ENCODE assay signal across 29 cellular contexts in genomic region chr1:231576804-231577718, GRCh38.
"Had no signal": no experiment of that assay in that cellular context is flagged by ENCODE, and none has a peak within 500 bp of the region (broad histone marks: within the 10 kb centered on the region; RNA-seq: fewer than 3 reads in every experiment).

No MANE protein-coding gene starts in this region.

- H3K27ac ChIP-seq: esophagus squamous epithelium, heart right ventricle, lower lobe of right lung, neutrophil, pancreas, stomach, thyroid gland, vagina had no signal

- H3K9me3 ChIP-seq: esophagus squamous epithelium, heart right ventricle, lower lobe of right lung, mucosa of descending colon, neutrophil, pancreas, stomach, thyroid gland, vagina had no signal

- H3K4me3 ChIP-seq: esophagus squamous epithelium, heart right ventricle, lower lobe of right lung, mucosa of descending colon, pancreas, stomach, thyroid gland, vagina had no signal

- FAIRE-seq: endometrium, pancreas had no signal

- H3K36me3 ChIP-seq: esophagus squamous epithelium, heart right ventricle, lower lobe of right lung, neutrophil, pancreas, stomach, thyroid gland, vagina had no signal

- H3K27me3 ChIP-seq: esophagus squamous epithelium, heart right ventricle, neutrophil, pancreas, stomach, thyroid gland, vagina had no signal

- H3K4me1 ChIP-seq: lower lobe of right lung, pancreas, stomach, thyroid gland had no signal

- DNase-seq: cortex of kidney; effector memory CD8-positive, alpha-beta T cell; erythroblast; esophagus squamous epithelium; foreskin melanocyte; glutamatergic neuron; heart right ventricle; hypothalamus; immature natural killer cell; islet precursor cell; kidney glomerular epithelial cell; left colon; left ventricle myocardium superior; lower lobe of right lung; mucosa of descending colon; naive B cell; pancreas; stimulated activated CD4-positive, alpha-beta T cell treated with anti-CD3 and anti-CD28 coated beads, Interleukin-2, amount 100 ng/mL, for 24 hours; stimulated activated CD4-positive, alpha-beta T cell treated with anti-CD3 and anti-CD28 coated beads, Interleukin-4, amount 100 ng/mL, for 24 hours; stimulated activated naive CD4-positive, alpha-beta T cell treated with Interleukin-2 at 50 U/mL for 16 hours; stomach; thyroid gland; trophoblast cell had no signal

- ATAC-seq: effector memory CD8-positive, alpha-beta T cell; heart right ventricle; left colon; left ventricle myocardium superior; mucosa of descending colon; natural killer cell treated with Interleukin-12 subunit alpha and Interleukin-12 subunit beta and Interleukin-15 and Interleukin-18, amount 100 ng/mL, for 72 hours; pancreas; sciatic nerve; stimulated activated effector memory CD8-positive, alpha-beta T cell treated with anti-CD3 and anti-CD28 coated beads, Interleukin-12 subunit alpha, Interleukin-12 subunit beta, amount 100 ng/mL, for 72 hours had no signal
